In genomic region chr19:30006206-30006605, GRCh38 we compare ENCODE assay signal across 12 cellular contexts.
DNase-seq lines count a peak whose midpoint lies in the region; ATAC-seq lines count a peak whose summit lies in the region.
"Had no signal": no experiment of that assay in that cellular context is flagged by ENCODE, and none has a peak within 500 bp of the region (broad histone marks: within the 10 kb centered on the region; RNA-seq: fewer than 3 reads in every experiment).

No MANE protein-coding gene starts in this region.

- peak in 3 of 4 experiments; percentile 35 to 44 (median 41) for ATAC-seq in T-cell (replicated peaks in 1 of 4)
- ATAC-seq in activated naive CD8-positive, alpha-beta T cell treated with anti-CD3 and anti-CD28 coated beads, Interleukin-2, amount 10 ng/mL, durations not matched to agents 7 days and 5 days (ENCODE audit: low read depth): peak; percentile 87
- no peak for ATAC-seq in GM19035 (IDR thresholded peaks at IDR 0.05; ENCODE audit: unreplicated experiment)

- CTCF ChIA-PET in T-cell (lab: Charles Lee): interaction anchor here in 1 of 2 donors (0.6 kb wide), 1 partner anchor 18 kb away, joined by 3 read pairs; no protein-coding TSS in a partner anchor

- no peak for DNase-seq in activated naive CD4-positive, alpha-beta T cell treated with Interleukin-2 at 50 U/mL for 16 hours
- DNase-seq in T-cell (no peak), epidermal melanocyte (ENCODE audit: insufficient read length, low spot score) (no peak), posterior cingulate gyrus (no peak)
- no peak for DNase-seq in activated naive CD8-positive, alpha-beta T cell treated with anti-CD3 and anti-CD28 coated beads, Interleukin-2, amount 10 ng/mL, durations not matched to agents 7 days and 5 days
- DNase-seq: COR-L47, MG63, NCI-H82, T1000, testis had no signal

- peaks cover 1% of the 10 kb centered on the region for H3K9me3 Mint-ChIP-seq in activated naive CD4-positive, alpha-beta T cell treated with anti-CD3 and anti-CD28 coated beads, Interleukin-2, amount 50 U/mL, for 24 hours
- peaks cover 0 to 4% (median 0%) of the 10 kb centered on the region in 3 donors for H3K9me3 Mint-ChIP-seq in T-cell
- no peaks in the 10 kb centered on the region for H3K9me3 Mint-ChIP-seq in activated naive CD8-positive, alpha-beta T cell treated with anti-CD3 and anti-CD28 coated beads, Interleukin-2, amount 10 ng/mL, durations not matched to agents 7 days and 5 days

- POLR2A ChIA-PET in T-cell (lab: Charles Lee): no interaction called here
- POLR2A ChIA-PET in activated naive CD8-positive, alpha-beta T cell treated with anti-CD3 and anti-CD28 coated beads, Interleukin-2, amount 10 ng/mL, durations not matched to agents 7 days and 5 days (lab: Charles Lee): no interaction called here

- no peaks in the 10 kb centered on the region for H3K27me3 Mint-ChIP-seq in activated naive CD4-positive, alpha-beta T cell treated with anti-CD3 and anti-CD28 coated beads, Interleukin-2, amount 50 U/mL, for 24 hours
- no peaks in the 10 kb centered on the region for H3K27me3 Mint-ChIP-seq in T-cell
- H3K27me3 Mint-ChIP-seq in activated naive CD8-positive, alpha-beta T cell treated with anti-CD3 and anti-CD28 coated beads, Interleukin-2, amount 10 ng/mL, durations not matched to agents 7 days and 5 days: no peaks in the 10 kb centered on the region

- intact Hi-C loops in posterior cingulate gyrus (cut with DNase I): no loop called here

- H3K27ac Mint-ChIP-seq in activated naive CD4-positive, alpha-beta T cell treated with anti-CD3 and anti-CD28 coated beads, Interleukin-2, amount 50 U/mL, for 24 hours: peak overlapping the region; percentile 81
- peak overlapping the region; percentile 75 to 84 for H3K27ac Mint-ChIP-seq in T-cell
- peak overlapping the region; percentile 68 for H3K27ac Mint-ChIP-seq in activated naive CD8-positive, alpha-beta T cell treated with anti-CD3 and anti-CD28 coated beads, Interleukin-2, amount 10 ng/mL, durations not matched to agents 7 days and 5 days

- peaks cover 22% of the 10 kb centered on the region for H3K36me3 Mint-ChIP-seq in activated naive CD4-positive, alpha-beta T cell treated with anti-CD3 and anti-CD28 coated beads, Interleukin-2, amount 50 U/mL, for 24 hours
- peaks cover 40% of the 10 kb centered on the region for H3K36me3 Mint-ChIP-seq in T-cell
- peaks cover 26% of the 10 kb centered on the region for H3K36me3 Mint-ChIP-seq in activated naive CD8-positive, alpha-beta T cell treated with anti-CD3 and anti-CD28 coated beads, Interleukin-2, amount 10 ng/mL, durations not matched to agents 7 days and 5 days

- H3K4me3 Mint-ChIP-seq in activated naive CD4-positive, alpha-beta T cell treated with anti-CD3 and anti-CD28 coated beads, Interleukin-2, amount 50 U/mL, for 24 hours: peak overlapping the region; percentile 6
- H3K4me3 Mint-ChIP-seq in T-cell: peak overlapping the region; percentile 24 to 47 (median 35)
- H3K4me3 Mint-ChIP-seq in activated naive CD8-positive, alpha-beta T cell treated with anti-CD3 and anti-CD28 coated beads, Interleukin-2, amount 10 ng/mL, durations not matched to agents 7 days and 5 days: peak overlapping the region; percentile 71

- peaks cover 54% of the 10 kb centered on the region for H3K4me1 Mint-ChIP-seq in activated naive CD4-positive, alpha-beta T cell treated with anti-CD3 and anti-CD28 coated beads, Interleukin-2, amount 50 U/mL, for 24 hours
- H3K4me1 Mint-ChIP-seq in T-cell: peaks cover 45 to 51% (median 48%) of the 10 kb centered on the region in 3 donors
- H3K4me1 Mint-ChIP-seq in activated naive CD8-positive, alpha-beta T cell treated with anti-CD3 and anti-CD28 coated beads, Interleukin-2, amount 10 ng/mL, durations not matched to agents 7 days and 5 days: peaks cover 14% of the 10 kb centered on the region

Comparison
In these comparisons a context has a peak if more than half of its experiments do, and no peak if none do; other contexts are left out.
1. H3K4me3 Mint-ChIP-seq: peak in every context shown above with its lines; median percentile 71 in activated naive CD8-positive, alpha-beta T cell treated with anti-CD3 and anti-CD28 coated beads, Interleukin-2, amount 10 ng/mL, durations not matched to agents 7 days and 5 days; 35 in T-cell; 6 in activated naive CD4-positive, alpha-beta T cell treated with anti-CD3 and anti-CD28 coated beads, Interleukin-2, amount 50 U/mL, for 24 hours.